ENCODE assay signal across 1 cellular context in the genomic region with DNA sequence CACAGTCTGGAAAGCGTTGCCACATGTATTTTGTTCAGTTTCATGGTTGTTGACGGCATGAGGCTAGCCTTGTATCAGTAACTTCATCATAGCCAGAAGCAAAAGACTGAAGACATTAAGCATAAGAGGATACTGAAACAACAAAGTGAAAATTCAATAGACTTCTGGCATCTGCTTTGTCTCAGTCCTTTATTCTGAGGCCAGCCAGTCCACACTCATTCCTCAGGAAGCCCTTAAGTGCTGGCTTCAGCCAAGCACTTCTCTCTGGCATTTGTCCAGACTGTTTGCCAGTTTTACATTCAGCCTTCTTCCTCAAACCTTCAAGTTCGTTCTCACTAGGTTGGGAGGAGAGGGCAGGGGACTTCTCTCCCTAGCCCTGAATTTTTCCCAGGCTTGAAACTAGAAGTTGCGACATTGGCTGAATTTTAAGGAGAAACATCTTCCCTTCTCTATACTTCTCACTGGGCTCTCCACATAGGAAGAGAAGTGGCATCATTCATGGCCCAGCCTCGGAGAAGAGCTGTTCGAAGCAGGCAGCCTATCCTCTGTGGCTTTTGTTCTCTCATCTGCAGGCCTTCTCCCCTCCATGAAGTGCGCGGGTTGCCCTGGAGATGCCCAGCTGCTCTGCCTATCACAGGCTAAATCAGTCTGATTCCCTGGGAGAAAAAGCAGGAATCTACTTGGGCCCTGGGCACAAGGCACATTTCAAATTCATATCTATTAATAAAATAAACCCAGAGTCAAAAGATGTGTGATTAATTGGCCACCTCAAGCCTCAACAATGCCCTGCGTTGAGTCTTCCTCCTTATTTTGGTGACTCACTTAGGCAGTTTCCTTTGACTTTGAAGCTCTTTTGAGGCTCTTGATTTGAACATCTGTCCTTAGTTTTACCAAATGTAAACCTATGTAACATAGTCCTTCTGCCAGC.
TF ChIP-seq lines count a peak whose summit lies in the region.

No MANE protein-coding gene starts in this region.

TF ChIP-seq in SK-N-SH treated with all-trans-retinoic acid at 6 μM for 48 hours, 23 proteins besides CTCF, POLR2A, EP300 and RAD21 (continued from another document):
- TF ChIP-seq TCF4 (CRISPR knock-in tag; IDR thresholded peaks at IDR 0.05; ENCODE audit: borderline replicate concordance) (peak; percentile 54; the same call in 1 of the 2 replicates), ZNF565 (CRISPR knock-in tag; conservative IDR thresholded peaks at IDR 0.05; ENCODE audit: low read depth) (no peak), ISL1 (CRISPR knock-in tag; IDR thresholded peaks at IDR 0.05) (peak; percentile 94), ZFP3 (CRISPR knock-in tag; IDR thresholded peaks at IDR 0.05) (peak; percentile 6; the same call in 1 of the 2 replicates)
- TF ChIP-seq, protein P1, sequence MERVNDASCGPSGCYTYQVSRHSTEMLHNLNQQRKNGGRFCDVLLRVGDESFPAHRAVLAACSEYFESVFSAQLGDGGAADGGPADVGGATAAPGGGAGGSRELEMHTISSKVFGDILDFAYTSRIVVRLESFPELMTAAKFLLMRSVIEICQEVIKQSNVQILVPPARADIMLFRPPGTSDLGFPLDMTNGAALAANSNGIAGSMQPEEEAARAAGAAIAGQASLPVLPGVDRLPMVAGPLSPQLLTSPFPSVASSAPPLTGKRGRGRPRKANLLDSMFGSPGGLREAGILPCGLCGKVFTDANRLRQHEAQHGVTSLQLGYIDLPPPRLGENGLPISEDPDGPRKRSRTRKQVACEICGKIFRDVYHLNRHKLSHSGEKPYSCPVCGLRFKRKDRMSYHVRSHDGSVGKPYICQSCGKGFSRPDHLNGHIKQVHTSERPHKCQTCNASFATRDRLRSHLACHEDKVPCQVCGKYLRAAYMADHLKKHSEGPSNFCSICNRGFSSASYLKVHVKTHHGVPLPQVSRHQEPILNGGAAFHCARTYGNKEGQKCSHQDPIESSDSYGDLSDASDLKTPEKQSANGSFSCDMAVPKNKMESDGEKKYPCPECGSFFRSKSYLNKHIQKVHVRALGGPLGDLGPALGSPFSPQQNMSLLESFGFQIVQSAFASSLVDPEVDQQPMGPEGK (CRISPR knock-in tag; IDR thresholded peaks at IDR 0.05; ENCODE audit: borderline replicate concordance) = peak; percentile 51; the same call in 1 of the 2 replicates
- TF ChIP-seq, protein P2, sequence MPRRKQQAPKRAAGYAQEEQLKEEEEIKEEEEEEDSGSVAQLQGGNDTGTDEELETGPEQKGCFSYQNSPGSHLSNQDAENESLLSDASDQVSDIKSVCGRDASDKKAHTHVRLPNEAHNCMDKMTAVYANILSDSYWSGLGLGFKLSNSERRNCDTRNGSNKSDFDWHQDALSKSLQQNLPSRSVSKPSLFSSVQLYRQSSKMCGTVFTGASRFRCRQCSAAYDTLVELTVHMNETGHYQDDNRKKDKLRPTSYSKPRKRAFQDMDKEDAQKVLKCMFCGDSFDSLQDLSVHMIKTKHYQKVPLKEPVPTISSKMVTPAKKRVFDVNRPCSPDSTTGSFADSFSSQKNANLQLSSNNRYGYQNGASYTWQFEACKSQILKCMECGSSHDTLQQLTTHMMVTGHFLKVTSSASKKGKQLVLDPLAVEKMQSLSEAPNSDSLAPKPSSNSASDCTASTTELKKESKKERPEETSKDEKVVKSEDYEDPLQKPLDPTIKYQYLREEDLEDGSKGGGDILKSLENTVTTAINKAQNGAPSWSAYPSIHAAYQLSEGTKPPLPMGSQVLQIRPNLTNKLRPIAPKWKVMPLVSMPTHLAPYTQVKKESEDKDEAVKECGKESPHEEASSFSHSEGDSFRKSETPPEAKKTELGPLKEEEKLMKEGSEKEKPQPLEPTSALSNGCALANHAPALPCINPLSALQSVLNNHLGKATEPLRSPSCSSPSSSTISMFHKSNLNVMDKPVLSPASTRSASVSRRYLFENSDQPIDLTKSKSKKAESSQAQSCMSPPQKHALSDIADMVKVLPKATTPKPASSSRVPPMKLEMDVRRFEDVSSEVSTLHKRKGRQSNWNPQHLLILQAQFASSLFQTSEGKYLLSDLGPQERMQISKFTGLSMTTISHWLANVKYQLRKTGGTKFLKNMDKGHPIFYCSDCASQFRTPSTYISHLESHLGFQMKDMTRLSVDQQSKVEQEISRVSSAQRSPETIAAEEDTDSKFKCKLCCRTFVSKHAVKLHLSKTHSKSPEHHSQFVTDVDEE (CRISPR knock-in tag; IDR thresholded peaks at IDR 0.05) = 0 out of 2 replicates have a peak, but pooled peaks have one; percentile 52
TF ChIP-seq in SK-N-SH treated with all-trans-retinoic acid at 6 μM for 48 hours: peak in this region for 8.
